In the genomic region with DNA sequence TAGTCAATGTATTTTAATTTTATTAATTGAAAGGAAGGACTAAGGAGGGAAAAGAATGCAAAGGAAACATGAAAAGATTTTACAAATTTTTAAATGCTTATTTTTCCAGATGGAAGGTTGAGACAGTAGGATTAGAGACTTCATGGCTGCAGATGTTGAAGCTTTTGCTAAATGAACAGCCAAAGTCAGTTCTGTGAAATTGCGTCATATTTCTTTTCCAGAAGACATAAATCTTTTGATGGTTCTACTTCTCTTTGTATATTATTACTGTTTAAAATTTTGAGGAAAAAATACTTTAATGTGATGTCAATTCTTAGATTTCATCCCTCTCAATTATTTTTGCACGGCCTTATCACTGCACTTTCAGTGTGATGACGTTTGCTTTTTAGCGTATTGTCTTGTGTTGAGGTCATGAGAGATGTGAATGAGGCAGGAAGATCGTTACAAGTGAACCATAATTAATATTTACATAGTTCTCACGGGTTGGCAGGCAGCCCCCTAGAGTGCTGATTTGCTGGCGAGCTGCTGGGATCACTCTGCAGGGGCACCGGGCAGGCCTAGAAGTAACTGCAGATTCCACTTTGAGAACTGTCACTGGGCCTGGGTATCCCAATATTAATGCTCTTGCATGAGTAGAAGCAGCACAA, we compare ENCODE assay signal across 1 cellular context.
TF ChIP-seq lines count a peak whose summit lies in the region.

No MANE protein-coding gene starts in this region.

TF ChIP-seq in WTC11, 78 proteins besides CTCF, POLR2A, EP300 and RAD21 (continued from another document):
- TF ChIP-seq, protein P1, sequence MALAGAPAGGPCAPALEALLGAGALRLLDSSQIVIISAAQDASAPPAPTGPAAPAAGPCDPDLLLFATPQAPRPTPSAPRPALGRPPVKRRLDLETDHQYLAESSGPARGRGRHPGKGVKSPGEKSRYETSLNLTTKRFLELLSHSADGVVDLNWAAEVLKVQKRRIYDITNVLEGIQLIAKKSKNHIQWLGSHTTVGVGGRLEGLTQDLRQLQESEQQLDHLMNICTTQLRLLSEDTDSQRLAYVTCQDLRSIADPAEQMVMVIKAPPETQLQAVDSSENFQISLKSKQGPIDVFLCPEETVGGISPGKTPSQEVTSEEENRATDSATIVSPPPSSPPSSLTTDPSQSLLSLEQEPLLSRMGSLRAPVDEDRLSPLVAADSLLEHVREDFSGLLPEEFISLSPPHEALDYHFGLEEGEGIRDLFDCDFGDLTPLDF (CRISPR knock-in tag; IDR thresholded peaks at IDR 0.05) = no peak
- TF ChIP-seq ZNF396 (CRISPR knock-in tag; IDR thresholded peaks at IDR 0.05; ENCODE audit: borderline replicate concordance) (no peak), ZNF423 (CRISPR knock-in tag; IDR thresholded peaks at IDR 0.05) (no peak), ESRRA (CRISPR knock-in tag; IDR thresholded peaks at IDR 0.05; ENCODE audit: borderline replicate concordance) (no peak), FOXK1 (CRISPR knock-in tag; IDR thresholded peaks at IDR 0.05) (no peak), OVOL2 (CRISPR knock-in tag; IDR thresholded peaks at IDR 0.05; ENCODE audit: borderline replicate concordance) (no peak), NR3C1 (CRISPR knock-in tag; conservative IDR thresholded peaks at IDR 0.05; ENCODE audit: low read depth) (no peak), ZNF263 (CRISPR knock-in tag; IDR thresholded peaks at IDR 0.05; ENCODE audit: low read depth) (no peak)
- TF ChIP-seq, protein P2, sequence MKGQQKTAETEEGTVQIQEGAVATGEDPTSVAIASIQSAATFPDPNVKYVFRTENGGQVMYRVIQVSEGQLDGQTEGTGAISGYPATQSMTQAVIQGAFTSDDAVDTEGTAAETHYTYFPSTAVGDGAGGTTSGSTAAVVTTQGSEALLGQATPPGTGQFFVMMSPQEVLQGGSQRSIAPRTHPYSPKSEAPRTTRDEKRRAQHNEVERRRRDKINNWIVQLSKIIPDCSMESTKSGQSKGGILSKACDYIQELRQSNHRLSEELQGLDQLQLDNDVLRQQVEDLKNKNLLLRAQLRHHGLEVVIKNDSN (CRISPR knock-in tag; IDR thresholded peaks at IDR 0.05) = no peak
- TF ChIP-seq, protein P3, sequence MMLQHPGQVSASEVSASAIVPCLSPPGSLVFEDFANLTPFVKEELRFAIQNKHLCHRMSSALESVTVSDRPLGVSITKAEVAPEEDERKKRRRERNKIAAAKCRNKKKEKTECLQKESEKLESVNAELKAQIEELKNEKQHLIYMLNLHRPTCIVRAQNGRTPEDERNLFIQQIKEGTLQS (CRISPR knock-in tag; conservative IDR thresholded peaks at IDR 0.05) = no peak
- TF ChIP-seq, protein P4, sequence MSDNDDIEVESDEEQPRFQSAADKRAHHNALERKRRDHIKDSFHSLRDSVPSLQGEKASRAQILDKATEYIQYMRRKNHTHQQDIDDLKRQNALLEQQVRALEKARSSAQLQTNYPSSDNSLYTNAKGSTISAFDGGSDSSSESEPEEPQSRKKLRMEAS (CRISPR knock-in tag; IDR thresholded peaks at IDR 0.05) = no peak
- TF ChIP-seq, protein P5, sequence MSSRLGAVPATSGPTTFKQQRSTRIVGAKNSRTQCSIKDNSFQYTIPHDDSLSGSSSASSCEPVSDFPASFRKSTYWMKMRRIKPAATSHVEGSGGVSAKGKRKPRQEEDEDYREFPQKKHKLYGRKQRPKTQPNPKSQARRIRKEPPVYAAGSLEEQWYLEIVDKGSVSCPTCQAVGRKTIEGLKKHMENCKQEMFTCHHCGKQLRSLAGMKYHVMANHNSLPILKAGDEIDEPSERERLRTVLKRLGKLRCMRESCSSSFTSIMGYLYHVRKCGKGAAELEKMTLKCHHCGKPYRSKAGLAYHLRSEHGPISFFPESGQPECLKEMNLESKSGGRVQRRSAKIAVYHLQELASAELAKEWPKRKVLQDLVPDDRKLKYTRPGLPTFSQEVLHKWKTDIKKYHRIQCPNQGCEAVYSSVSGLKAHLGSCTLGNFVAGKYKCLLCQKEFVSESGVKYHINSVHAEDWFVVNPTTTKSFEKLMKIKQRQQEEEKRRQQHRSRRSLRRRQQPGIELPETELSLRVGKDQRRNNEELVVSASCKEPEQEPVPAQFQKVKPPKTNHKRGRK (CRISPR knock-in tag; IDR thresholded peaks at IDR 0.05; ENCODE audit: borderline replicate concordance) = no peak
- TF ChIP-seq, protein P6, sequence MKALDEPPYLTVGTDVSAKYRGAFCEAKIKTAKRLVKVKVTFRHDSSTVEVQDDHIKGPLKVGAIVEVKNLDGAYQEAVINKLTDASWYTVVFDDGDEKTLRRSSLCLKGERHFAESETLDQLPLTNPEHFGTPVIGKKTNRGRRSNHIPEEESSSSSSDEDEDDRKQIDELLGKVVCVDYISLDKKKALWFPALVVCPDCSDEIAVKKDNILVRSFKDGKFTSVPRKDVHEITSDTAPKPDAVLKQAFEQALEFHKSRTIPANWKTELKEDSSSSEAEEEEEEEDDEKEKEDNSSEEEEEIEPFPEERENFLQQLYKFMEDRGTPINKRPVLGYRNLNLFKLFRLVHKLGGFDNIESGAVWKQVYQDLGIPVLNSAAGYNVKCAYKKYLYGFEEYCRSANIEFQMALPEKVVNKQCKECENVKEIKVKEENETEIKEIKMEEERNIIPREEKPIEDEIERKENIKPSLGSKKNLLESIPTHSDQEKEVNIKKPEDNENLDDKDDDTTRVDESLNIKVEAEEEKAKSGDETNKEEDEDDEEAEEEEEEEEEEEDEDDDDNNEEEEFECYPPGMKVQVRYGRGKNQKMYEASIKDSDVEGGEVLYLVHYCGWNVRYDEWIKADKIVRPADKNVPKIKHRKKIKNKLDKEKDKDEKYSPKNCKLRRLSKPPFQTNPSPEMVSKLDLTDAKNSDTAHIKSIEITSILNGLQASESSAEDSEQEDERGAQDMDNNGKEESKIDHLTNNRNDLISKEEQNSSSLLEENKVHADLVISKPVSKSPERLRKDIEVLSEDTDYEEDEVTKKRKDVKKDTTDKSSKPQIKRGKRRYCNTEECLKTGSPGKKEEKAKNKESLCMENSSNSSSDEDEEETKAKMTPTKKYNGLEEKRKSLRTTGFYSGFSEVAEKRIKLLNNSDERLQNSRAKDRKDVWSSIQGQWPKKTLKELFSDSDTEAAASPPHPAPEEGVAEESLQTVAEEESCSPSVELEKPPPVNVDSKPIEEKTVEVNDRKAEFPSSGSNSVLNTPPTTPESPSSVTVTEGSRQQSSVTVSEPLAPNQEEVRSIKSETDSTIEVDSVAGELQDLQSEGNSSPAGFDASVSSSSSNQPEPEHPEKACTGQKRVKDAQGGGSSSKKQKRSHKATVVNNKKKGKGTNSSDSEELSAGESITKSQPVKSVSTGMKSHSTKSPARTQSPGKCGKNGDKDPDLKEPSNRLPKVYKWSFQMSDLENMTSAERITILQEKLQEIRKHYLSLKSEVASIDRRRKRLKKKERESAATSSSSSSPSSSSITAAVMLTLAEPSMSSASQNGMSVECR (CRISPR knock-in tag; IDR thresholded peaks at IDR 0.05; ENCODE audit: borderline replicate concordance) = no peak
- TF ChIP-seq, protein P7, sequence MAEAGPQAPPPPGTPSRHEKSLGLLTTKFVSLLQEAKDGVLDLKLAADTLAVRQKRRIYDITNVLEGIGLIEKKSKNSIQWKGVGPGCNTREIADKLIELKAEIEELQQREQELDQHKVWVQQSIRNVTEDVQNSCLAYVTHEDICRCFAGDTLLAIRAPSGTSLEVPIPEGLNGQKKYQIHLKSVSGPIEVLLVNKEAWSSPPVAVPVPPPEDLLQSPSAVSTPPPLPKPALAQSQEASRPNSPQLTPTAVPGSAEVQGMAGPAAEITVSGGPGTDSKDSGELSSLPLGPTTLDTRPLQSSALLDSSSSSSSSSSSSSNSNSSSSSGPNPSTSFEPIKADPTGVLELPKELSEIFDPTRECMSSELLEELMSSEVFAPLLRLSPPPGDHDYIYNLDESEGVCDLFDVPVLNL (CRISPR knock-in tag; IDR thresholded peaks at IDR 0.05; ENCODE audit: borderline replicate concordance, low read depth) = no peak
- TF ChIP-seq, protein P8, sequence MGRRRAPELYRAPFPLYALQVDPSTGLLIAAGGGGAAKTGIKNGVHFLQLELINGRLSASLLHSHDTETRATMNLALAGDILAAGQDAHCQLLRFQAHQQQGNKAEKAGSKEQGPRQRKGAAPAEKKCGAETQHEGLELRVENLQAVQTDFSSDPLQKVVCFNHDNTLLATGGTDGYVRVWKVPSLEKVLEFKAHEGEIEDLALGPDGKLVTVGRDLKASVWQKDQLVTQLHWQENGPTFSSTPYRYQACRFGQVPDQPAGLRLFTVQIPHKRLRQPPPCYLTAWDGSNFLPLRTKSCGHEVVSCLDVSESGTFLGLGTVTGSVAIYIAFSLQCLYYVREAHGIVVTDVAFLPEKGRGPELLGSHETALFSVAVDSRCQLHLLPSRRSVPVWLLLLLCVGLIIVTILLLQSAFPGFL (CRISPR knock-in tag; IDR thresholded peaks at IDR 0.05; ENCODE audit: borderline replicate concordance) = no peak
- TF ChIP-seq, protein P9, sequence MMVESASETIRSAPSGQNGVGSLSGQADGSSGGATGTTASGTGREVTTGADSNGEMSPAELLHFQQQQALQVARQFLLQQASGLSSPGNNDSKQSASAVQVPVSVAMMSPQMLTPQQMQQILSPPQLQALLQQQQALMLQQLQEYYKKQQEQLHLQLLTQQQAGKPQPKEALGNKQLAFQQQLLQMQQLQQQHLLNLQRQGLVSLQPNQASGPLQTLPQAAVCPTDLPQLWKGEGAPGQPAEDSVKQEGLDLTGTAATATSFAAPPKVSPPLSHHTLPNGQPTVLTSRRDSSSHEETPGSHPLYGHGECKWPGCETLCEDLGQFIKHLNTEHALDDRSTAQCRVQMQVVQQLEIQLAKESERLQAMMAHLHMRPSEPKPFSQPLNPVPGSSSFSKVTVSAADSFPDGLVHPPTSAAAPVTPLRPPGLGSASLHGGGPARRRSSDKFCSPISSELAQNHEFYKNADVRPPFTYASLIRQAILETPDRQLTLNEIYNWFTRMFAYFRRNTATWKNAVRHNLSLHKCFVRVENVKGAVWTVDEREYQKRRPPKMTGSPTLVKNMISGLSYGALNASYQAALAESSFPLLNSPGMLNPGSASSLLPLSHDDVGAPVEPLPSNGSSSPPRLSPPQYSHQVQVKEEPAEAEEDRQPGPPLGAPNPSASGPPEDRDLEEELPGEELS (CRISPR knock-in tag; IDR thresholded peaks at IDR 0.05) = no peak
